In the genomic region with DNA sequence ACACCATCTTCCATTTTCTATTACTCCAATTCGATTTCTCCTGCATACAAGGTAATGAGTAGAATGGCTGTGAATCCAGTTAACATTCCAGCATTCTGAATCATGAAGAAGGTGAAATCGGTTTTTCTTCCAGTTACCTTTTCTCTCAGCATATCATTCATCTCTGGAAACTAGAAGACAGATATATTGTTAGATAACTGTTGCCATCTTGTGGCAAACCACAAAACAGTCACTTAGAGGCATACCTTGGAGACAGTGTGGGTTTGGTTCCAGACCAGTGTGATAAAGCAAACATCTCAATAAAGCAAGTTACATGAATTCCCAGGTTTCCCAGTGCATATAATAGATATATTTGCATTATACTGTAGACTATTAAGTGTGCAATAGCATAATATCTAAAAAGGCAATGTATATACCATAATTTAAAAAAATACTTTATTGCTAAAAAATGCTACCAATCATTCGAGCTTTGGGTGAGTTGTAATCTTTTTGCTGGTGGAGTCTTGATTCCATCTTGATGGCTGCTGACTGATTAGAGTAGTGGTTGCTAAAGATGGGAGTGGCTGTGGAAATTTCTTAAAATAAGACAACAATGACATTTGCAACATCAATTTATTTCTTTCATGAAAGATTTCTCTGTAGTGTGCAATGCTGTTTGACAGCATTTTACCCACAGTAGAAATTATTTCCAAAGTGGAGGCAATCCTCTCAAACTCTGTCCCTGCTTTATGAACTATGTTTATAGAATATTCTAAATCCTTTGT, we compare ENCODE assay signal across 8 cellular contexts.
A peak's percentile ranks its signal among the peaks of the same experiment; 100 is the strongest.
DNase-seq lines count a peak whose midpoint lies in the region; ATAC-seq, FAIRE-seq and TF ChIP-seq lines count a peak whose summit lies in the region.

No MANE protein-coding gene starts in this region.

- no peaks in the 10 kb centered on the region for H3K4me1 Mint-ChIP-seq in progenitor cell of endocrine pancreas (ENCODE audit: low read depth)

- DNase-seq in AG08395 (ENCODE audit: low spot score) (peak; percentile 40), GM10266 (ENCODE audit: extremely low spot score) (peak; percentile 36), H54 (ENCODE audit: insufficient read length, low spot score) (peak; percentile 17), Kasumi-1 (lab: John Stamatoyannopoulos, UW) (peak; percentile 49 to 62), RPMI8226 (peak; percentile 11), progenitor cell of endocrine pancreas (ENCODE audit: low spot score, unreplicated experiment) (no peak), hepatic stellate cell (ENCODE audit: low spot score) (no peak)

- H3K36me3 Mint-ChIP-seq in progenitor cell of endocrine pancreas (ENCODE audit: insufficient read depth), result no peaks in the 10 kb centered on the region

- no peak overlapping the region for H3K27ac Mint-ChIP-seq in progenitor cell of endocrine pancreas

- peak; percentile 78 for ATAC-seq in esophagus mucosa

- no peak overlapping the region for H3K4me3 Mint-ChIP-seq in progenitor cell of endocrine pancreas (ENCODE audit: low read depth)

- no peaks in the 10 kb centered on the region for H3K27me3 Mint-ChIP-seq in progenitor cell of endocrine pancreas

- TF ChIP-seq CTCF in GM10266 (IDR thresholded peaks at IDR 0.05; ENCODE audit: control insufficient read depth, insufficient read depth, low read depth, missing control alignments) (peak; percentile 51), progenitor cell of endocrine pancreas (IDR thresholded peaks at IDR 0.05; ENCODE audit: unreplicated experiment) (peak; percentile 66)

- H3K9me3 Mint-ChIP-seq in progenitor cell of endocrine pancreas (ENCODE audit: low read depth), result no peaks in the 10 kb centered on the region

- FAIRE-seq in H54 (lab: Jason Lieb, UNC), result peak; percentile 95

- TF ChIP-seq POLR2A in H54 (IDR thresholded peaks at IDR 0.05; ENCODE audit: low read depth, low read length), result no peak

Comparison
In these comparisons a context has a peak if more than half of its experiments do, and no peak if none do; other contexts are left out.
1. DNase-seq: peak in AG08395 (single experiment), GM10266 (single experiment), H54 (single experiment), Kasumi-1 (2 of 2) and RPMI8226 (single experiment); none in progenitor cell of endocrine pancreas (single experiment) and hepatic stellate cell (single experiment).